Comparison of ENCODE assay signal across 5 cellular contexts in the genomic region with DNA sequence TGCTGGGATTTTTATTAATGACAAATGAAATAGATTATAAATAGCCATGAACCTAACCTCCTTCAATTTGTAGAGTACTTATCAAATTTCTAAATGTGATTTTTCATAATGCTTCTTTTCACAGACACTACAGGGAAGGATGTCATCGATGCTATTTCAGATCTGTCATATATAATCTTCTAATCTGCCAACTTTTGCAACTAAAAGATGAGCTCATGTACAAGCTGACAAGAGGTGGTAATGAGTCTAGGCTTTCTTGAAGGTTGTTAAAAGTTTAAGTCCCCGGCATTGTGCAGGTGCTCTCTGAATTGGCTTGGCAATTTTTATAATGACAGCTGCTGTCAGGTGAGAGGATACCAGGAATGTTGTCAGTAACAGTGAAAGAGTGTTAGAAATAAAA.
"Had no signal": no experiment of that assay in that cellular context is flagged by ENCODE, and none has a peak within 500 bp of the region (broad histone marks: within the 10 kb centered on the region; RNA-seq: fewer than 3 reads in every experiment).

No MANE protein-coding gene starts in this region.

- DNase-seq: IMR-90 had no signal

- ATAC-seq: HepG2, K562 had no signal

- H3K36me3 Mint-ChIP-seq: IgD-negative memory B cell had no signal

- H3K4me3 Mint-ChIP-seq: IgD-negative memory B cell had no signal

- H3K27ac ChIP-seq: HL-60 had no signal

- H3K27me3 Mint-ChIP-seq: IgD-negative memory B cell had no signal

- H3K27ac Mint-ChIP-seq: IgD-negative memory B cell had no signal

- H3K4me3 ChIP-seq: K562 had no signal

- H3K4me1 Mint-ChIP-seq: IgD-negative memory B cell had no signal
